ENCODE assay signal across 9 cellular contexts in the genomic region with DNA sequence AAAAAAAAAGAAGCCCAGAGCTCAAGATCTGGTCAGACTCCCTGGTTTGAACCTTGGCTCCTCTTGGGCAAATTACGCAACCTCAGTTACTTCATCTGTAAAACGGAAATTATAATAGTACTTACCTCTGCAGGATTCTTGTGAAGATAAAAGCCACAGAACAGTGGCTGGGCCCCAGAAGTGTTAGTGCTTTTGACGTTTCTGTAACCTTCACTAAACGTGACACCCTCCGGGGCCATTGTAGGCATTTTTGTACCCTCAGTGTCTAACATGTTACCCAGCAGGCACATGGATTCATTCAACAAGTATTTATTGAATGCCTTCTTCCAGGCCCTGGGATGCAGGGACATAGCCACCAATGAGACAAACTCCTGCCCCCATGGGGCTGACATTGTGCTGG. TPM values are rescaled to one million over a fixed set of nuclear protein-coding genes. Genes with fewer than 3 reads are reported as not detected.
DNase-seq lines count a peak whose midpoint lies in the region; ATAC-seq and TF ChIP-seq lines count a peak whose summit lies in the region.
"Had no signal": no experiment of that assay in that cellular context is flagged by ENCODE, and none has a peak within 500 bp of the region (broad histone marks: within the 10 kb centered on the region; RNA-seq: fewer than 3 reads in every experiment).

No MANE protein-coding gene starts in this region.

- peak overlapping the region; percentile 95 for H3K27ac Mint-ChIP-seq in activated CD8-positive, alpha-beta T cell treated with anti-CD3 and anti-CD28 coated beads, Interleukin-2, amount 10 ng/mL, durations not matched to agents 7 days and 5 days
- H3K27ac Mint-ChIP-seq: naive B cell had no signal

- POLR2A ChIA-PET in activated CD8-positive, alpha-beta T cell treated with anti-CD3 and anti-CD28 coated beads, Interleukin-2, amount 10 ng/mL, durations not matched to agents 7 days and 5 days (lab: Charles Lee): interaction anchor here (0.8 to 2.1 kb wide), 9 partner anchors 13 to 58 kb away, joined by 3 to 12 read pairs (median 5); a partner anchor contains a TSS

- no peaks in the 10 kb centered on the region for H3K36me3 ChIP-seq in esophagus (ENCODE audit: control insufficient read depth in 2 of 2, insufficient read depth in 2 of 2, low read length in 1 of 2)
- no peaks in the 10 kb centered on the region for H3K36me3 ChIP-seq in gastroesophageal sphincter

- H3K36me3 Mint-ChIP-seq in activated CD8-positive, alpha-beta T cell treated with anti-CD3 and anti-CD28 coated beads, Interleukin-2, amount 10 ng/mL, durations not matched to agents 7 days and 5 days (ENCODE audit: low read depth): peaks cover 33% of the 10 kb centered on the region
- H3K36me3 Mint-ChIP-seq: naive B cell had no signal

- peak; percentile 76 for ATAC-seq in activated CD8-positive, alpha-beta T cell treated with anti-CD3 and anti-CD28 coated beads, Interleukin-2, amount 10 ng/mL, durations not matched to agents 7 days and 5 days
- ATAC-seq in gastroesophageal sphincter (no peak), GM21526 (IDR thresholded peaks at IDR 0.05; ENCODE audit: low FRiP score, unreplicated experiment) (no peak), HG02642 (IDR thresholded peaks at IDR 0.05; ENCODE audit: poor library complexity, unreplicated experiment) (no peak), HG03460 (IDR thresholded peaks at IDR 0.05; ENCODE audit: unreplicated experiment) (no peak)

- H3K9me3 Mint-ChIP-seq in activated CD8-positive, alpha-beta T cell treated with anti-CD3 and anti-CD28 coated beads, Interleukin-2, amount 10 ng/mL, durations not matched to agents 7 days and 5 days (ENCODE audit: insufficient read depth): no peaks in the 10 kb centered on the region
- H3K9me3 Mint-ChIP-seq: naive B cell had no signal

- no peak for TF ChIP-seq CTCF in gastroesophageal sphincter (IDR thresholded peaks at IDR 0.05)

- peak overlapping the region; percentile 63 for H3K4me3 Mint-ChIP-seq in activated CD8-positive, alpha-beta T cell treated with anti-CD3 and anti-CD28 coated beads, Interleukin-2, amount 10 ng/mL, durations not matched to agents 7 days and 5 days
- H3K4me3 Mint-ChIP-seq: naive B cell had no signal

- no peaks in the 10 kb centered on the region for H3K27me3 ChIP-seq in esophagus (ENCODE audit: control insufficient read depth in 1 of 2, insufficient read depth in 2 of 2, low read length in 2 of 2)
- no peaks in the 10 kb centered on the region for H3K27me3 ChIP-seq in gastroesophageal sphincter

- H3K4me1 ChIP-seq in esophagus (ENCODE audit: control insufficient read depth in 2 of 2, insufficient read depth in 2 of 2, low read length in 1 of 2) (peaks cover 0 to 4% of the 10 kb centered on the region in 2 donors), gastroesophageal sphincter (peaks cover 0 to 13% (median 12%) of the 10 kb centered on the region in 3 donors)

- no peaks in the 10 kb centered on the region for H3K9me3 ChIP-seq in esophagus (ENCODE audit: control insufficient read depth in 2 of 2, insufficient read depth in 1 of 2, low read depth in 1 of 2, low read length in 1 of 2)
- no peaks in the 10 kb centered on the region for H3K9me3 ChIP-seq in gastroesophageal sphincter

- H3K27ac ChIP-seq in esophagus (ENCODE audit: low read depth in 2 of 2, low read length in 1 of 2) (peak overlapping the region; percentile 48 to 81), gastroesophageal sphincter (no peak overlapping the region)

- CTCF ChIA-PET in activated CD8-positive, alpha-beta T cell treated with anti-CD3 and anti-CD28 coated beads, Interleukin-2, amount 10 ng/mL, durations not matched to agents 7 days and 5 days (lab: Charles Lee): interaction anchor here (0.8 to 8.5 kb wide), 9 partner anchors 12 to 61 kb away, joined by 3 to 65 read pairs (median 4); a partner anchor contains a TSS

- DNase-seq in MV-4-11 (lab: John Stamatoyannopoulos, UW): peak; percentile 91
- peak; percentile 83 for DNase-seq in activated CD8-positive, alpha-beta T cell treated with anti-CD3 and anti-CD28 coated beads, Interleukin-2, amount 10 ng/mL, durations not matched to agents 7 days and 5 days
- peak; percentile 22 for DNase-seq in stimulated activated CD8-positive, alpha-beta memory T cell treated with anti-CD3 and anti-CD28 coated beads, Interleukin-12 subunit alpha, Interleukin-12 subunit beta, amount 100 ng/mL, for 4 hours (ENCODE audit: low read depth)
- DNase-seq: naive B cell had no signal

- H3K4me3 ChIP-seq in esophagus (ENCODE audit: low read depth in 1 of 2, low read length in 2 of 2) (no peak overlapping the region), gastroesophageal sphincter (no peak overlapping the region)

- 67 to 76% methylated on average over 5 of the region's 5 CpGs for WGBS in esophagus, 2 donors
- 69 to 87% methylated on average over 2 to 4 of the region's 5 CpGs for WGBS in gastroesophageal sphincter (ENCODE audit: low coverage in 1 of 2), 2 donors

- no peaks in the 10 kb centered on the region for H3K27me3 Mint-ChIP-seq in activated CD8-positive, alpha-beta T cell treated with anti-CD3 and anti-CD28 coated beads, Interleukin-2, amount 10 ng/mL, durations not matched to agents 7 days and 5 days (ENCODE audit: low read depth)
- H3K27me3 Mint-ChIP-seq: naive B cell had no signal

- no peak for TF ChIP-seq EP300 in gastroesophageal sphincter (IDR thresholded peaks at IDR 0.05)

- TF ChIP-seq POLR2A in gastroesophageal sphincter (IDR thresholded peaks at IDR 0.05): no peak

- peaks cover 90% of the 10 kb centered on the region for H3K4me1 Mint-ChIP-seq in activated CD8-positive, alpha-beta T cell treated with anti-CD3 and anti-CD28 coated beads, Interleukin-2, amount 10 ng/mL, durations not matched to agents 7 days and 5 days (ENCODE audit: low read depth)

RNA-seq across cellular contexts. Expression of a gene that starts 58.0 kb away (rescaled TPM):
- total RNA-seq in activated CD8-positive, alpha-beta T cell treated with anti-CD3 and anti-CD28 coated beads, Interleukin-2, amount 10 ng/mL, durations not matched to agents 7 days and 5 days: 10 to 100 TPM; 74.0 to 76.5 TPM
- polyA plus RNA-seq in esophagus: 1 to 10 TPM; 7.9 to 9.6 TPM
- 10 to 100 TPM in 3 of 4 donors, 1 to 10 TPM in 1; 7.6 to 30.1 (median 15.1) TPM for total RNA-seq in gastroesophageal sphincter

Comparison
In these comparisons a context has a peak if more than half of its experiments do, and no peak if none do; other contexts are left out.
1. DNase-seq: peak in every context shown above with its lines; median percentile 91 in MV-4-11; 83 in activated CD8-positive, alpha-beta T cell treated with anti-CD3 and anti-CD28 coated beads, Interleukin-2, amount 10 ng/mL, durations not matched to agents 7 days and 5 days; 22 in stimulated activated CD8-positive, alpha-beta memory T cell treated with anti-CD3 and anti-CD28 coated beads, Interleukin-12 subunit alpha, Interleukin-12 subunit beta, amount 100 ng/mL, for 4 hours.
2. H3K27ac ChIP-seq: peak in esophagus (2 of 2); none in gastroesophageal sphincter (0 of 4).